8 cellular contexts compared by ENCODE assay signal in the genomic region with DNA sequence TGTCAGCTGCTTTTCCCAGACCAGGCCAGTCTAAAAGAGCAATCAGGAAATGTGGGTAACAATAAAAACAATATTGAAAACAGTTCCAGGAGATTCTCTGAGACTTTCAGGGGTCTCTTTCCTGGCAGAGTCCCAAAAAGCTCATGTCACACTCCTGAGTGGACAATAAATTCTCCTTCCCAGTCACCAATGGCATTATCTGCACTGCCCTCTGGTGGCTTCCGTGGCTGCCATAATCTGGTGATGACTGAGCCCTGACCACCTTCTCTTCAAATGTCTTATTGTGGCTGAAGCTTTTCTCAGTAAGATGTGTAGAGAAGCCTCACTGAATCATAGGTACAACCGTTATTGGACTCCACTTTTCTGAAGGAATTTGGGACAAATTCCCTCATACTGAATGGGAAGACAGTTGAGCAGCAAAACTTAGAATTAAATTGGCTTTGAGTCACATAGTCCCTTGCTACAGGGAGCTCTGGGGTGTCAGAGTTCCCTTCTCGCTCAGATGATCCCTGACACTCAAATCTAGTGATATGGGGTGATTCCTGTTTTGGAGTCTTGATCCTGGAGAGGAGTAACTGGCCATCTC. TPM values are rescaled to one million over a fixed set of nuclear protein-coding genes. Genes with fewer than 3 reads are reported as not detected.
A peak's percentile ranks its signal among the peaks of the same experiment; 100 is the strongest.
DNase-seq lines count a peak whose midpoint lies in the region; ATAC-seq and TF ChIP-seq lines count a peak whose summit lies in the region.

No MANE protein-coding gene starts in this region.

- no peaks in the 10 kb centered on the region for H3K36me3 Mint-ChIP-seq in activated CD8-positive, alpha-beta memory T cell treated with anti-CD3 and anti-CD28 coated beads, Interleukin-2, amount 10 ng/mL, durations not matched to agents 7 days and 5 days
- no peaks in the 10 kb centered on the region for H3K36me3 Mint-ChIP-seq in glutamatergic neuron (ENCODE audit: unreplicated experiment)

- H3K4me1 Mint-ChIP-seq in activated CD8-positive, alpha-beta memory T cell treated with anti-CD3 and anti-CD28 coated beads, Interleukin-2, amount 10 ng/mL, durations not matched to agents 7 days and 5 days = peaks cover 5% of the 10 kb centered on the region
- peaks cover 2% of the 10 kb centered on the region for H3K4me1 Mint-ChIP-seq in glutamatergic neuron (ENCODE audit: low read depth, unreplicated experiment)

- H3K4me3 Mint-ChIP-seq in activated CD8-positive, alpha-beta memory T cell treated with anti-CD3 and anti-CD28 coated beads, Interleukin-2, amount 10 ng/mL, durations not matched to agents 7 days and 5 days = no peak overlapping the region
- H3K4me3 Mint-ChIP-seq in glutamatergic neuron (ENCODE audit: unreplicated experiment) = no peak overlapping the region

- peak; percentile 45 for TF ChIP-seq CTCF in glutamatergic neuron (IDR thresholded peaks at IDR 0.05; ENCODE audit: partially characterized antibody, unreplicated experiment)

- H3K27me3 Mint-ChIP-seq in activated CD8-positive, alpha-beta memory T cell treated with anti-CD3 and anti-CD28 coated beads, Interleukin-2, amount 10 ng/mL, durations not matched to agents 7 days and 5 days = peaks cover 40% of the 10 kb centered on the region
- no peaks in the 10 kb centered on the region for H3K27me3 Mint-ChIP-seq in glutamatergic neuron (ENCODE audit: unreplicated experiment)

- CTCF ChIA-PET in activated CD8-positive, alpha-beta memory T cell treated with anti-CD3 and anti-CD28 coated beads, Interleukin-2, amount 10 ng/mL, durations not matched to agents 7 days and 5 days (lab: Charles Lee) = interaction anchor here (0.8 to 2.4 kb wide), 13 partner anchors 9 to 681 kb away, joined by 3 to 12 read pairs (median 4); no protein-coding TSS in a partner anchor

- peak; percentile 62 for ATAC-seq in GM21360 (IDR thresholded peaks at IDR 0.05; ENCODE audit: unreplicated experiment)
- peak; percentile 69 for ATAC-seq in activated CD8-positive, alpha-beta memory T cell treated with anti-CD3 and anti-CD28 coated beads, Interleukin-2, amount 10 ng/mL, durations not matched to agents 7 days and 5 days
- no peak for ATAC-seq in HG03457 (IDR thresholded peaks at IDR 0.05; ENCODE audit: unreplicated experiment)
- ATAC-seq in HG03097 (IDR thresholded peaks at IDR 0.05; ENCODE audit: low FRiP score, unreplicated experiment) = no peak

- H3K9me3 Mint-ChIP-seq in activated CD8-positive, alpha-beta memory T cell treated with anti-CD3 and anti-CD28 coated beads, Interleukin-2, amount 10 ng/mL, durations not matched to agents 7 days and 5 days (ENCODE audit: low read depth) = no peaks in the 10 kb centered on the region
- no peaks in the 10 kb centered on the region for H3K9me3 Mint-ChIP-seq in glutamatergic neuron (ENCODE audit: unreplicated experiment)

- no peak overlapping the region for H3K27ac Mint-ChIP-seq in activated CD8-positive, alpha-beta memory T cell treated with anti-CD3 and anti-CD28 coated beads, Interleukin-2, amount 10 ng/mL, durations not matched to agents 7 days and 5 days
- H3K27ac Mint-ChIP-seq in glutamatergic neuron (ENCODE audit: unreplicated experiment) = no peak overlapping the region

- DNase-seq in DMS53 (lab: John Stamatoyannopoulos, UW) (peak; percentile 64), LoVo (ENCODE audit: low spot score) (peak; percentile 20), glutamatergic neuron (peak; percentile 64)
- DNase-seq in activated CD8-positive, alpha-beta memory T cell treated with anti-CD3 and anti-CD28 coated beads, Interleukin-2, amount 10 ng/mL, durations not matched to agents 7 days and 5 days = peak; percentile 64
- DNase-seq in stimulated activated CD4-positive, alpha-beta T cell treated with anti-CD3 and anti-CD28 coated beads, Interleukin-12 subunit alpha, Interleukin-12 subunit beta, amount 100 ng/mL, for 48 hours (ENCODE audit: low read depth in 2 of 3, low spot score in 1 of 3) = peak in 2 of 3 donors; percentile 20 to 24

RNA-seq across cellular contexts. Expression of a gene that starts 24.4 kb away (rescaled TPM):
- total RNA-seq in activated CD8-positive, alpha-beta memory T cell treated with anti-CD3 and anti-CD28 coated beads, Interleukin-2, amount 10 ng/mL, durations not matched to agents 7 days and 5 days = 1 to 10 TPM; 4.2 to 4.9 TPM
- total RNA-seq in glutamatergic neuron (ENCODE audit: unreplicated experiment) = 11.3 TPM

Comparison
In these comparisons a context has a peak if more than half of its experiments do, and no peak if none do; other contexts are left out.
1. ATAC-seq: peak in GM21360 (single experiment) and activated CD8-positive, alpha-beta memory T cell treated with anti-CD3 and anti-CD28 coated beads, Interleukin-2, amount 10 ng/mL, durations not matched to agents 7 days and 5 days (single experiment); none in HG03457 (single experiment) and HG03097 (single experiment).
2. Peak in every context shown above with its lines, with median percentiles within 50 percentile points of each other: DNase-seq.